In genomic region chr11:86955674-86956522, GRCh38 we compare ENCODE assay signal across 1 cellular context.
TF ChIP-seq lines count a peak whose summit lies in the region.

No MANE protein-coding gene starts in this region.

TF ChIP-seq in HepG2, 621 proteins besides CTCF, POLR2A, EP300 and RAD21 (continued from another document and continues in another):
- TF ChIP-seq NFAT5 (CRISPR knock-in tag; IDR thresholded peaks at IDR 0.05) (no peak), MIER3 (CRISPR knock-in tag; IDR thresholded peaks at IDR 0.05; ENCODE audit: borderline replicate concordance) (no peak; the same call in 1 of the 2 replicates), MATR3 (CRISPR knock-in tag; IDR thresholded peaks at IDR 0.05) (no peak), SMARCE1 (IDR thresholded peaks at IDR 0.05; ENCODE audit: borderline replicate concordance) (no peak), JUN (CRISPR knock-in tag; IDR thresholded peaks at IDR 0.05) (no peak; the same call in 1 of the 2 replicates), ZNF441 (CRISPR knock-in tag; IDR thresholded peaks at IDR 0.05; ENCODE audit: borderline replicate concordance) (no peak; the same call in 1 of the 2 replicates), UBTF (CRISPR knock-in tag; IDR thresholded peaks at IDR 0.05) (peak; percentile 58), CENPX (CRISPR knock-in tag; IDR thresholded peaks at IDR 0.05) (no peak), MAFK (conservative IDR thresholded peaks at IDR 0.05 in 1 of 2, IDR thresholded peaks at IDR 0.05 in 1 of 2; ENCODE audit: low read length in 2 of 2) (no peak), ELK4 (CRISPR knock-in tag; IDR thresholded peaks at IDR 0.05; ENCODE audit: borderline replicate concordance) (no peak), ZNF18 (CRISPR knock-in tag; IDR thresholded peaks at IDR 0.05; ENCODE audit: insufficient replicate concordance) (no peak), ZNF687 (CRISPR knock-in tag; IDR thresholded peaks at IDR 0.05) (peak; percentile 79), EEA1 (CRISPR knock-in tag; IDR thresholded peaks at IDR 0.05; ENCODE audit: borderline replicate concordance) (no peak), ZMYM2 (CRISPR knock-in tag; IDR thresholded peaks at IDR 0.05) (peak; percentile 86), SMAD9 (CRISPR knock-in tag; IDR thresholded peaks at IDR 0.05) (peak; percentile 18; the same call in 1 of the 2 replicates), MNT (IDR thresholded peaks at IDR 0.05) (no peak), POGK (CRISPR knock-in tag; conservative IDR thresholded peaks at IDR 0.05) (peak; percentile 42; the same call in 1 of the 2 replicates), ZNF614 (CRISPR knock-in tag; IDR thresholded peaks at IDR 0.05; ENCODE audit: borderline replicate concordance) (0 out of 2 replicates have a peak, but pooled peaks have one; percentile 42), ZNF878 (CRISPR knock-in tag; IDR thresholded peaks at IDR 0.05) (0 out of 2 replicates have a peak, but pooled peaks have one; percentile 8), MAFF (IDR thresholded peaks at IDR 0.05; ENCODE audit: low read depth, low read length) (no peak), CREBL2 (CRISPR knock-in tag; IDR thresholded peaks at IDR 0.05; ENCODE audit: borderline replicate concordance) (no peak), ISL2 (CRISPR knock-in tag; IDR thresholded peaks at IDR 0.05) (peak; percentile 67), ZNF883 (CRISPR knock-in tag; IDR thresholded peaks at IDR 0.05; ENCODE audit: not compliant biosample characterization) (peak; percentile 33), DZIP1 (CRISPR knock-in tag; IDR thresholded peaks at IDR 0.05) (no peak)
